22 cellular contexts compared by ENCODE assay signal in genomic region chr10:100886099-100886498, GRCh38. TPM values are rescaled to one million over a fixed set of nuclear protein-coding genes. Genes with fewer than 3 reads are reported as not detected.
DNase-seq lines count a peak whose midpoint lies in the region; ATAC-seq, FAIRE-seq and TF ChIP-seq lines count a peak whose summit lies in the region.
"Had no signal": no experiment of that assay in that cellular context is flagged by ENCODE, and none has a peak within 500 bp of the region (broad histone marks: within the 10 kb centered on the region; RNA-seq: fewer than 3 reads in every experiment).

No MANE protein-coding gene starts in this region.

- no peak for TF ChIP-seq CTCF in H9 (conservative IDR thresholded peaks at IDR 0.05)
- no peak for TF ChIP-seq CTCF in RWPE1 (conservative IDR thresholded peaks at IDR 0.05; ENCODE audit: low read depth)
- TF ChIP-seq CTCF in keratinocyte (optimal IDR thresholded peaks at IDR 0.05 in 1 of 3, IDR thresholded peaks at IDR 0.05 in 1 of 3, conservative IDR thresholded peaks at IDR 0.05 in 1 of 3; ENCODE audit: extremely low read depth in 1 of 3, insufficient read depth in 2 of 3, low read length in 3 of 3) = no peak
- TF ChIP-seq CTCF in sigmoid colon (IDR thresholded peaks at IDR 0.05) = no peak
- no peak for TF ChIP-seq CTCF in CD8-positive, alpha-beta T cell (IDR thresholded peaks at IDR 0.05)

- no peak overlapping the region for H2BK5ac ChIP-seq in H9 (ENCODE audit: insufficient read length, low read length)

- no peak overlapping the region for H4K5ac ChIP-seq in H9 (ENCODE audit: insufficient read length, low read depth, low read length)

- H3K79me1 ChIP-seq in H9 (ENCODE audit: insufficient read depth, low read depth, low read length, poor library complexity, severe bottlenecking) = no peaks in the 10 kb centered on the region

- H3K36me3 ChIP-seq in keratinocyte (ENCODE audit: control insufficient read depth in 2 of 2, extremely low read depth in 1 of 2, insufficient read depth in 2 of 2, low read length in 2 of 2) (no peaks in the 10 kb centered on the region), sigmoid colon (no peaks in the 10 kb centered on the region)
- no peaks in the 10 kb centered on the region for H3K36me3 ChIP-seq in CD8-positive, alpha-beta T cell (ENCODE audit: insufficient read depth, low read length)
- H3K36me3 ChIP-seq: HAP-1 had no signal

- no peak overlapping the region for H3K14ac ChIP-seq in H9 (ENCODE audit: insufficient read depth, low read length)

- no peak overlapping the region; a peak in 1 of 7 replicates for H3K27ac Mint-ChIP-seq in H9
- no peak overlapping the region for H3K27ac Mint-ChIP-seq in CD8-positive, alpha-beta T cell
- H3K27ac Mint-ChIP-seq: CD4-positive, CD25-positive, alpha-beta regulatory T cell had no signal

- no peak for TF ChIP-seq EP300 in sigmoid colon (IDR thresholded peaks at IDR 0.05)

- H3K9me1 ChIP-seq in keratinocyte (ENCODE audit: control insufficient read depth, extremely low read depth, insufficient read depth, low read length) = no peaks in the 10 kb centered on the region

- H2AFZ ChIP-seq in H9 (ENCODE audit: low read length) = no peak overlapping the region
- H2AFZ ChIP-seq in keratinocyte (ENCODE audit: control insufficient read depth, low read length) = no peak overlapping the region

- intact Hi-C loops in sigmoid colon (cut with DNase I) = no loop called here
- intact Hi-C loops in CD8-positive, alpha-beta T cell (cut with DNase I, micrococcal nuclease) = no loop called here

- H3K27me3 Mint-ChIP-seq in H9 (ENCODE audit: low read depth) = peaks cover 34% of the 10 kb centered on the region
- peaks cover 22% of the 10 kb centered on the region for H3K27me3 Mint-ChIP-seq in CD8-positive, alpha-beta T cell (ENCODE audit: low read depth)

- no peaks in the 10 kb centered on the region for H3K27me3 ChIP-seq in H9 (ENCODE audit: insufficient read depth, low read length)
- H3K27me3 ChIP-seq in keratinocyte (ENCODE audit: control insufficient read depth, extremely low read depth, insufficient read depth, low read length) = peaks cover 5% of the 10 kb centered on the region
- no peaks in the 10 kb centered on the region for H3K27me3 ChIP-seq in sigmoid colon
- H3K27me3 ChIP-seq in CD8-positive, alpha-beta T cell (ENCODE audit: insufficient read depth, low read length) = no peaks in the 10 kb centered on the region

- no peaks in the 10 kb centered on the region for H3K36me3 Mint-ChIP-seq in H9 (ENCODE audit: insufficient read depth in 1 of 3, low read depth in 3 of 3)
- no peaks in the 10 kb centered on the region for H3K36me3 Mint-ChIP-seq in CD8-positive, alpha-beta T cell
- H3K36me3 Mint-ChIP-seq: CD4-positive, CD25-positive, alpha-beta regulatory T cell had no signal

- H2BK12ac ChIP-seq in H9 (ENCODE audit: insufficient read length, low read depth, low read length) = no peak overlapping the region

- no peak for ATAC-seq in GM21717 (IDR thresholded peaks at IDR 0.05; ENCODE audit: unreplicated experiment)
- ATAC-seq in CD8-positive, alpha-beta T cell = no peak
- ATAC-seq: PC-3, SK-N-SH treated with all-trans-retinoic acid at 6 μM for 48 hours had no signal

- H3K4me3 ChIP-seq in keratinocyte (ENCODE audit: control insufficient read depth in 2 of 3, extremely low read depth in 1 of 3, insufficient read depth in 2 of 3, low read depth in 1 of 3, low read length in 3 of 3) (no peak overlapping the region), sigmoid colon (no peak overlapping the region)
- H3K4me3 ChIP-seq in CD8-positive, alpha-beta T cell (ENCODE audit: low read depth, low read length) = no peak overlapping the region
- H3K4me3 ChIP-seq: HAP-1 had no signal

- H3K56ac ChIP-seq in H9 (ENCODE audit: insufficient read length, low read depth, low read length) = no peak overlapping the region

- no peak overlapping the region for H4K91ac ChIP-seq in H9 (ENCODE audit: insufficient read length, low read depth, low read length)

- no peak overlapping the region for H3K4ac ChIP-seq in H9 (ENCODE audit: low read depth, low read length)

- dilution Hi-C loops in keratinocyte (cut with MboI; ENCODE audit: extremely low pct_ligation_motif_present, low sequenced_read_pairs) = loop anchor here (25.0 kb wide), 1 partner anchor 324 kb away; no protein-coding TSS in a partner anchor

- no peaks in the 10 kb centered on the region for H4K20me1 ChIP-seq in H9 (ENCODE audit: control insufficient read depth, insufficient read depth, insufficient read length)
- no peaks in the 10 kb centered on the region for H4K20me1 ChIP-seq in keratinocyte (ENCODE audit: control insufficient read depth, extremely low read depth, insufficient read depth, low read length)

- no peaks in the 10 kb centered on the region for H3K79me2 ChIP-seq in H9 (ENCODE audit: insufficient read depth, low read length)
- no peaks in the 10 kb centered on the region for H3K79me2 ChIP-seq in keratinocyte (ENCODE audit: control insufficient read depth, insufficient read depth, low read length)

- H3K9me3 ChIP-seq in H9 (ENCODE audit: control insufficient read depth, low read depth, low read length) (no peaks in the 10 kb centered on the region), keratinocyte (ENCODE audit: control insufficient read depth, low read depth, low read length) (no peaks in the 10 kb centered on the region), sigmoid colon (no peaks in the 10 kb centered on the region)
- no peaks in the 10 kb centered on the region for H3K9me3 ChIP-seq in CD8-positive, alpha-beta T cell (ENCODE audit: low read length)
- H3K9me3 ChIP-seq: HAP-1 had no signal

- H3K9ac ChIP-seq in H9 (ENCODE audit: extremely low read depth, insufficient read length, low read length) (no peak overlapping the region), keratinocyte (ENCODE audit: control insufficient read depth, extremely low read depth, insufficient read depth, low read length) (no peak overlapping the region)

- no peak for TF ChIP-seq POLR2A in sigmoid colon (IDR thresholded peaks at IDR 0.05)

- H3K9me3 Mint-ChIP-seq in H9 = no peaks in the 10 kb centered on the region
- H3K9me3 Mint-ChIP-seq in CD8-positive, alpha-beta T cell = no peaks in the 10 kb centered on the region
- H3K9me3 Mint-ChIP-seq: CD4-positive, CD25-positive, alpha-beta regulatory T cell had no signal

- H3K4me1 ChIP-seq in H9 (ENCODE audit: insufficient read depth, low read length) (no peaks in the 10 kb centered on the region), keratinocyte (ENCODE audit: control insufficient read depth, extremely low read depth, insufficient read depth, low read length) (peaks cover 31% of the 10 kb centered on the region), sigmoid colon (peaks cover 0 to 8% (median 0%) of the 10 kb centered on the region in 4 donors)
- no peaks in the 10 kb centered on the region for H3K4me1 ChIP-seq in CD8-positive, alpha-beta T cell (ENCODE audit: insufficient read depth, low read length)

- H3K27ac ChIP-seq in H9 (ENCODE audit: insufficient read length, low read depth, low read length) (no peak overlapping the region), RWPE1 (peak overlapping the region; percentile 56), keratinocyte (ENCODE audit: control insufficient read depth, insufficient read depth, low read length) (peak overlapping the region; percentile 39), sigmoid colon (peak overlapping the region in 3 of 4 donors; percentile 39 to 61 (median 58))
- H3K27ac ChIP-seq in CD8-positive, alpha-beta T cell (ENCODE audit: low read depth, low read length) = no peak overlapping the region

- H2BK20ac ChIP-seq in H9 (ENCODE audit: low read depth, low read length, poor library complexity, severe bottlenecking) = no peak overlapping the region

- H3K4me2 ChIP-seq in H9 (ENCODE audit: insufficient read depth, insufficient read length, low read length) = no peak overlapping the region
- peak overlapping the region; percentile 49 for H3K4me2 ChIP-seq in keratinocyte (ENCODE audit: control insufficient read depth, extremely low read depth, insufficient read depth, low read depth, low read length)

- POLR2A ChIA-PET in RWPE1 (lab: Yijun Ruan, JAX; ENCODE audit: low non-redundant PET) = no interaction called here
- POLR2A ChIA-PET in CD8-positive, alpha-beta T cell (lab: Charles Lee) = no interaction called here

- H2BK120ac ChIP-seq in H9 (ENCODE audit: low read depth, low read length, poor library complexity, severe bottlenecking) = no peak overlapping the region

- no peak overlapping the region for H3K18ac ChIP-seq in H9 (ENCODE audit: insufficient read length, low read depth, low read length)

- H3T11ph ChIP-seq in H9 (ENCODE audit: low read length) = no peak overlapping the region

- H2AK5ac ChIP-seq in H9 (ENCODE audit: insufficient read length, low read length) = no peak overlapping the region

- H3K4me3 Mint-ChIP-seq in H9 = no peak overlapping the region
- no peak overlapping the region for H3K4me3 Mint-ChIP-seq in CD8-positive, alpha-beta T cell
- H3K4me3 Mint-ChIP-seq: CD4-positive, CD25-positive, alpha-beta regulatory T cell had no signal

- peak; percentile 0 for DNase-seq in H9
- peak; percentile 87 for DNase-seq in RWPE1 (ENCODE audit: low spot score)
- DNase-seq in keratinocyte (ENCODE audit: low read depth, low spot score) = peak; percentile 32
- no peak for DNase-seq in sigmoid colon
- no peak for DNase-seq in CD8-positive, alpha-beta T cell
- DNase-seq in iPS-NIHi11 (ENCODE audit: low spot score) = no peak
- no peak for DNase-seq in NCI-H128 (lab: John Stamatoyannopoulos, UW; ENCODE audit: unreplicated experiment)
- DNase-seq: ACHN; AML-193; CD4-positive, CD25-positive, alpha-beta regulatory T cell; DMS53; KG1; NCI-H1048; NCI-H146; NCI-H2081 treated with DMSO at 0.1 percent for 48 hours; NCI-H510A; NCI-H774; PC-3; SHP77 had no signal

- FAIRE-seq in keratinocyte (lab: Jason Lieb, UNC) = peak; percentile 55

- no peak overlapping the region for H3K23ac ChIP-seq in H9 (ENCODE audit: insufficient read length, low read depth, low read length)

- H3K4me1 Mint-ChIP-seq in H9 = peaks cover 17 to 23% of the 10 kb centered on the region in 2 experiments
- no peaks in the 10 kb centered on the region for H3K4me1 Mint-ChIP-seq in CD8-positive, alpha-beta T cell (ENCODE audit: low read depth)
- H3K4me1 Mint-ChIP-seq: CD4-positive, CD25-positive, alpha-beta regulatory T cell had no signal

- no peak overlapping the region; the same call in 1 of the 2 replicates for H2BK15ac ChIP-seq in H9 (ENCODE audit: low read depth, low read length)

- H3K23me2 ChIP-seq in H9 (ENCODE audit: insufficient read length, low read depth, low read length, poor library complexity, severe bottlenecking) = peaks cover 3% of the 10 kb centered on the region

- no peak overlapping the region for H4K8ac ChIP-seq in H9 (replicated peaks; ENCODE audit: insufficient read length, low read depth, low read length)

- WGBS in H9 (ENCODE audit: extremely low coverage, insufficient read length, low lambda C conversion rate) = no CpG with 5 or more reads among the region's 3 CpGs
- 95 to 98% methylated on average over 3 of the region's 3 CpGs for WGBS in sigmoid colon, 2 donors

- CTCF ChIA-PET in RWPE1 (lab: Yijun Ruan, JAX) = interaction anchor here (0.5 to 1.0 kb wide), 3 partner anchors 142 to 543 kb away, joined by 3 read pairs; no protein-coding TSS in a partner anchor
- CTCF ChIA-PET in CD8-positive, alpha-beta T cell (lab: Charles Lee) = no interaction called here

RNA-seq across cellular contexts. Expression of gene SLF2, which starts 26.7 kb away (rescaled TPM):
- total RNA-seq in H9 (2021) = 20.9 and 23.1 TPM in 2 replicates
- 4.6 to 7.1 TPM (median 4.9 TPM) in 3 replicates for polyA plus RNA-seq in keratinocyte
- 7.2 TPM for polyA plus RNA-seq in keratinocyte (2011; ENCODE audit: low read depth)
- polyA plus RNA-seq in keratinocyte (2011; cell fraction: cytosol; rRNA removed) = 2.4 and 4.5 TPM in 2 replicates
- polyA plus RNA-seq in keratinocyte (2011; cell fraction: nucleus; rRNA removed) = 9.3 and 11.9 TPM in 2 replicates
- polyA plus RNA-seq in keratinocyte (2012; ENCODE audit: low replicate concordance) = 4.7 and 7.4 TPM in 2 replicates
- polyA minus RNA-seq in keratinocyte = 1.5 to 10.9 TPM (median 4.2 TPM) in 3 replicates
- polyA minus RNA-seq in keratinocyte (2011; cell fraction: cytosol; rRNA and poly(A)+ RNA removed) = 7.3 TPM
- polyA minus RNA-seq in keratinocyte (2011; cell fraction: nucleus; rRNA and poly(A)+ RNA removed) = 8.0 and 15.1 TPM in 2 replicates
- total RNA-seq in sigmoid colon = 10 to 100 TPM; 31.8 to 49.9 (median 38.7) TPM
- 10 to 100 TPM in 1 of 3 donors, 1 to 10 TPM in 2; 3.2 to 12.1 (median 4.2) TPM for polyA plus RNA-seq in sigmoid colon
- 1 to 10 TPM; 8.0 to 8.3 TPM for total RNA-seq in CD8-positive, alpha-beta T cell

Comparison
In these comparisons a context has a peak if more than half of its experiments do, and no peak if none do; other contexts are left out.
1. DNase-seq: peak in H9 (single experiment), RWPE1 (single experiment) and keratinocyte (single experiment); none in sigmoid colon (single experiment), CD8-positive, alpha-beta T cell (0 of 7), iPS-NIHi11 (single experiment) and NCI-H128 (single experiment).
2. H3K27ac ChIP-seq: peak in RWPE1 (single experiment), keratinocyte (single experiment) and sigmoid colon (3 of 4); none in H9 (single experiment) and CD8-positive, alpha-beta T cell (single experiment).